In genomic region chr10:73625004-73625883, GRCh38 we compare ENCODE assay signal across 8 cellular contexts. TPM values are rescaled to one million over a fixed set of nuclear protein-coding genes. Genes with fewer than 3 reads are reported as not detected.
DNase-seq lines count a peak whose midpoint lies in the region; ATAC-seq, FAIRE-seq and TF ChIP-seq lines count a peak whose summit lies in the region.

No MANE protein-coding gene starts in this region.

- H3K27me3 Mint-ChIP-seq in activated CD8-positive, alpha-beta memory T cell treated with anti-CD3 and anti-CD28 coated beads, Interleukin-2, amount 10 ng/mL, durations not matched to agents 7 days and 5 days: no peaks in the 10 kb centered on the region
- no peaks in the 10 kb centered on the region for H3K27me3 Mint-ChIP-seq in activated T-helper 2 cell treated with anti-CD3 and anti-CD28 coated beads, Interferon-gamma antibody, Interleukin-2, Interleukin-4, amounts not matched to agents 10 μg/mL and 5 μg/mL and 100 μg/mL, durations not matched to agents 14 hours and 24 hours and 36 hours (ENCODE audit: low read depth)

- TF ChIP-seq POLR2A in H54 (IDR thresholded peaks at IDR 0.05; ENCODE audit: low read depth, low read length): 0 out of 2 replicates have a peak, but pooled peaks have one; percentile 10

- H3K9me3 ChIP-seq in MG63 (no peaks in the 10 kb centered on the region), parathyroid adenoma (ENCODE audit: control insufficient read depth, low read length) (no peaks in the 10 kb centered on the region)

- peak overlapping the region; percentile 89 for H2AFZ ChIP-seq in parathyroid adenoma

- TF ChIP-seq CTCF in parathyroid adenoma (IDR thresholded peaks at IDR 0.05): peak; percentile 7

- peak overlapping the region; percentile 98 for H3K4me3 Mint-ChIP-seq in activated CD8-positive, alpha-beta memory T cell treated with anti-CD3 and anti-CD28 coated beads, Interleukin-2, amount 10 ng/mL, durations not matched to agents 7 days and 5 days
- H3K4me3 Mint-ChIP-seq in activated T-helper 2 cell treated with anti-CD3 and anti-CD28 coated beads, Interferon-gamma antibody, Interleukin-2, Interleukin-4, amounts not matched to agents 10 μg/mL and 5 μg/mL and 100 μg/mL, durations not matched to agents 14 hours and 24 hours and 36 hours (ENCODE audit: low read depth): peak overlapping the region; percentile 96

- peaks cover 14% of the 10 kb centered on the region for H3K79me2 ChIP-seq in parathyroid adenoma

- peak overlapping the region; percentile 97 for H3K4me2 ChIP-seq in parathyroid adenoma (ENCODE audit: low read length)

- no peaks in the 10 kb centered on the region for H3K9me3 Mint-ChIP-seq in activated CD8-positive, alpha-beta memory T cell treated with anti-CD3 and anti-CD28 coated beads, Interleukin-2, amount 10 ng/mL, durations not matched to agents 7 days and 5 days (ENCODE audit: low read depth)
- no peaks in the 10 kb centered on the region for H3K9me3 Mint-ChIP-seq in activated T-helper 2 cell treated with anti-CD3 and anti-CD28 coated beads, Interferon-gamma antibody, Interleukin-2, Interleukin-4, amounts not matched to agents 10 μg/mL and 5 μg/mL and 100 μg/mL, durations not matched to agents 14 hours and 24 hours and 36 hours

- CTCF ChIA-PET in activated CD8-positive, alpha-beta memory T cell treated with anti-CD3 and anti-CD28 coated beads, Interleukin-2, amount 10 ng/mL, durations not matched to agents 7 days and 5 days (lab: Charles Lee): interaction anchor here (0.8 to 7.8 kb wide), 6 partner anchors 11 to 378 kb away, joined by 3 to 35 read pairs (median 3); partner anchors contain the start of gene DNAJC9

- peak overlapping the region; percentile 78 for H3K27ac Mint-ChIP-seq in activated CD8-positive, alpha-beta memory T cell treated with anti-CD3 and anti-CD28 coated beads, Interleukin-2, amount 10 ng/mL, durations not matched to agents 7 days and 5 days
- H3K27ac Mint-ChIP-seq in activated T-helper 2 cell treated with anti-CD3 and anti-CD28 coated beads, Interferon-gamma antibody, Interleukin-2, Interleukin-4, amounts not matched to agents 10 μg/mL and 5 μg/mL and 100 μg/mL, durations not matched to agents 14 hours and 24 hours and 36 hours: peak overlapping the region; percentile 96

- H3K36me3 ChIP-seq in MG63 (no peaks in the 10 kb centered on the region), parathyroid adenoma (ENCODE audit: control insufficient read depth, insufficient read depth, low read length) (no peaks in the 10 kb centered on the region)

- H3K4me1 ChIP-seq in parathyroid adenoma: peaks cover 7% of the 10 kb centered on the region

- H3K27ac ChIP-seq in parathyroid adenoma: peak overlapping the region; percentile 87

- peak; percentile 82 for ATAC-seq in activated CD8-positive, alpha-beta memory T cell treated with anti-CD3 and anti-CD28 coated beads, Interleukin-2, amount 10 ng/mL, durations not matched to agents 7 days and 5 days
- peak; percentile 66 to 80 for ATAC-seq in left cardiac atrium

- H3K9ac ChIP-seq in parathyroid adenoma: peak overlapping the region; percentile 89

- H3K4me3 ChIP-seq in MG63 (peak overlapping the region; percentile 75), parathyroid adenoma (ENCODE audit: low read depth, low read length) (peak overlapping the region; percentile 96)

- FAIRE-seq in H54 (lab: Jason Lieb, UNC): no peak

- H3K36me3 Mint-ChIP-seq in activated CD8-positive, alpha-beta memory T cell treated with anti-CD3 and anti-CD28 coated beads, Interleukin-2, amount 10 ng/mL, durations not matched to agents 7 days and 5 days: peaks cover 4% of the 10 kb centered on the region
- H3K36me3 Mint-ChIP-seq in activated T-helper 2 cell treated with anti-CD3 and anti-CD28 coated beads, Interferon-gamma antibody, Interleukin-2, Interleukin-4, amounts not matched to agents 10 μg/mL and 5 μg/mL and 100 μg/mL, durations not matched to agents 14 hours and 24 hours and 36 hours (ENCODE audit: low read depth): peaks cover 3% of the 10 kb centered on the region

- intact Hi-C loops in activated T-helper 2 cell treated with anti-CD3 and anti-CD28 coated beads, Interferon-gamma antibody, Interleukin-2, Interleukin-4, amounts not matched to agents 10 μg/mL and 5 μg/mL and 100 μg/mL, durations not matched to agents 14 hours and 24 hours and 36 hours (cut with micrococcal nuclease): loop anchor here (5.0 to 10.0 kb wide), 3 partner anchors 98 to 213 kb away; partner anchors contain the start of genes ANXA7, CHCHD1 and ZSWIM8
- intact Hi-C loops in left cardiac atrium (cut with DNase I): no loop called here

- H3K4me1 Mint-ChIP-seq in activated CD8-positive, alpha-beta memory T cell treated with anti-CD3 and anti-CD28 coated beads, Interleukin-2, amount 10 ng/mL, durations not matched to agents 7 days and 5 days: peaks cover 27% of the 10 kb centered on the region
- H3K4me1 Mint-ChIP-seq in activated T-helper 2 cell treated with anti-CD3 and anti-CD28 coated beads, Interferon-gamma antibody, Interleukin-2, Interleukin-4, amounts not matched to agents 10 μg/mL and 5 μg/mL and 100 μg/mL, durations not matched to agents 14 hours and 24 hours and 36 hours (ENCODE audit: low read depth): peaks cover 11% of the 10 kb centered on the region

- no peaks in the 10 kb centered on the region for H3K27me3 ChIP-seq in MG63
- H3K27me3 ChIP-seq in parathyroid adenoma (ENCODE audit: control insufficient read depth, insufficient read depth, low read length): no peaks in the 10 kb centered on the region

- DNase-seq in activated CD8-positive, alpha-beta memory T cell treated with anti-CD3 and anti-CD28 coated beads, Interleukin-2, amount 10 ng/mL, durations not matched to agents 7 days and 5 days: no peak
- DNase-seq in activated CD8-positive, alpha-beta memory T cell treated with anti-CD3 and anti-CD28 coated beads for 24 hours: no peak
- peak; percentile 65 for DNase-seq in H54 (ENCODE audit: insufficient read length, low spot score)
- peak; percentile 21 for DNase-seq in MG63
- DNase-seq in activated T-helper 2 cell treated with anti-CD3 and anti-CD28 coated beads, Interferon-gamma antibody, Interleukin-2, Interleukin-4, amounts not matched to agents 10 μg/mL and 5 μg/mL and 100 μg/mL, durations not matched to agents 14 hours and 24 hours and 36 hours (ENCODE audit: low spot score): no peak
- DNase-seq in left cardiac atrium: peak; percentile 33
- DNase-seq in COR-L47 (lab: John Stamatoyannopoulos, UW): no peak

RNA-seq across cellular contexts. Expression of gene MYOZ1, which starts 16.0 kb away (rescaled TPM):
- not detected for total RNA-seq in activated CD8-positive, alpha-beta memory T cell treated with anti-CD3 and anti-CD28 coated beads, Interleukin-2, amount 10 ng/mL, durations not matched to agents 7 days and 5 days
- total RNA-seq in MG63 (2014; rRNA removed; shearing (Covaris generic); ENCODE audit: low replicate concordance): not detected in 2 replicates
- not detected in 2 replicates for total RNA-seq in activated T-helper 2 cell treated with anti-CD3 and anti-CD28 coated beads, Interferon-gamma antibody, Interleukin-2, Interleukin-4, amounts not matched to agents 10 μg/mL and 5 μg/mL and 100 μg/mL, durations not matched to agents 14 hours and 24 hours and 36 hours
- total RNA-seq in left cardiac atrium: 10 to 100 TPM in 1 of 2 donors, 1 to 10 TPM in 1; 2.1 to 13.1 TPM

RNA-seq across cellular contexts. Expression of gene SYNPO2L, which starts 30.6 kb away (rescaled TPM):
- under 1 TPM in 1 of 2 experiments, not detected in 1; 0.06 TPM for total RNA-seq in activated CD8-positive, alpha-beta memory T cell treated with anti-CD3 and anti-CD28 coated beads, Interleukin-2, amount 10 ng/mL, durations not matched to agents 7 days and 5 days
- total RNA-seq in MG63 (2014; rRNA removed; shearing (Covaris generic); ENCODE audit: low replicate concordance): not detected in 2 replicates
- 0.05 TPM in 1 of 2 replicates, not detected in the other for total RNA-seq in activated T-helper 2 cell treated with anti-CD3 and anti-CD28 coated beads, Interferon-gamma antibody, Interleukin-2, Interleukin-4, amounts not matched to agents 10 μg/mL and 5 μg/mL and 100 μg/mL, durations not matched to agents 14 hours and 24 hours and 36 hours
- 100 to 1,000 TPM; 165 to 219 TPM for total RNA-seq in left cardiac atrium

RNA-seq across cellular contexts. Expression of gene USP54, which starts 34.1 kb away (rescaled TPM):
- total RNA-seq in activated CD8-positive, alpha-beta memory T cell treated with anti-CD3 and anti-CD28 coated beads, Interleukin-2, amount 10 ng/mL, durations not matched to agents 7 days and 5 days: 1 to 10 TPM; 3.5 to 6.7 TPM
- 5.3 and 10.2 TPM in 2 replicates for total RNA-seq in MG63 (2014; rRNA removed; shearing (Covaris generic); ENCODE audit: low replicate concordance)
- total RNA-seq in activated T-helper 2 cell treated with anti-CD3 and anti-CD28 coated beads, Interferon-gamma antibody, Interleukin-2, Interleukin-4, amounts not matched to agents 10 μg/mL and 5 μg/mL and 100 μg/mL, durations not matched to agents 14 hours and 24 hours and 36 hours: 5.4 and 5.7 TPM in 2 replicates
- total RNA-seq in left cardiac atrium: 10 to 100 TPM; 30.5 to 47.8 TPM

Comparison
In these comparisons a context has a peak if more than half of its experiments do, and no peak if none do; other contexts are left out.
1. DNase-seq: peak in H54 (single experiment), MG63 (single experiment) and left cardiac atrium (single experiment); none in activated CD8-positive, alpha-beta memory T cell treated with anti-CD3 and anti-CD28 coated beads, Interleukin-2, amount 10 ng/mL, durations not matched to agents 7 days and 5 days (single experiment), activated CD8-positive, alpha-beta memory T cell treated with anti-CD3 and anti-CD28 coated beads for 24 hours (single experiment), activated T-helper 2 cell treated with anti-CD3 and anti-CD28 coated beads, Interferon-gamma antibody, Interleukin-2, Interleukin-4, amounts not matched to agents 10 μg/mL and 5 μg/mL and 100 μg/mL, durations not matched to agents 14 hours and 24 hours and 36 hours (single experiment) and COR-L47 (single experiment).
2. RNA of gene SYNPO2L, which starts 30.6 kb away (total RNA-seq): 165 to 219 TPM in left cardiac atrium; 0.06 TPM in activated CD8-positive, alpha-beta memory T cell treated with anti-CD3 and anti-CD28 coated beads, Interleukin-2, amount 10 ng/mL, durations not matched to agents 7 days and 5 days, 0.05 TPM in activated T-helper 2 cell treated with anti-CD3 and anti-CD28 coated beads, Interferon-gamma antibody, Interleukin-2, Interleukin-4, amounts not matched to agents 10 μg/mL and 5 μg/mL and 100 μg/mL, durations not matched to agents 14 hours and 24 hours and 36 hours and not detected in MG63; every median in the first group is over 100 times any median in the second.